32 cellular contexts compared by ENCODE assay signal in the genomic region with DNA sequence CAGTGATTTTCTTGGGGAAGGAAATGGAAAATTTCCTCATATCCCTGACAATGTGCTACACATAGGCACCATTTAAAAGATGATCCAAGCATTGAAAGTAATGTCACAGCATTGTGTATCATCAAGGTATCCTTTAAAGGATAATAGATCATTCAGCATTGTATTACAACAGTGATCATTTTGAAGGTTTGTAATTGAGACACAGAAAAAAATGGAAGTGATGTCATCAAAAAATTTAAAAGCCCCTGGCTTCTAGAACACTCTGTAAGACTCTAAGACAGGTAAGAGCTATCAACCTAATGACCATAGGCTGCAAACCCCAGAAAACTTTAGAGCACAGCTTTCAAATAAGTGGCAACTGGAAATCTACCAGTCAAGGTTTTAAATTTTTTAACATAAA.
DNase-seq lines count a peak whose midpoint lies in the region; ATAC-seq, FAIRE-seq and TF ChIP-seq lines count a peak whose summit lies in the region.
"Had no signal": no experiment of that assay in that cellular context is flagged by ENCODE, and none has a peak within 500 bp of the region (broad histone marks: within the 10 kb centered on the region; RNA-seq: fewer than 3 reads in every experiment).

No MANE protein-coding gene starts in this region.

- H2AFZ ChIP-seq in HepG2 (ENCODE audit: low read length) = no peak overlapping the region

- H3K79me2 ChIP-seq in HepG2 (ENCODE audit: insufficient read depth, low read length) = no peaks in the 10 kb centered on the region

- FAIRE-seq in HepG2 (lab: Jason Lieb, UNC) = no peak
- FAIRE-seq: A204.1, A549, D721Med had no signal

- H3K27me3 ChIP-seq in HepG2 (ENCODE audit: control insufficient read depth in 1 of 2, insufficient read depth in 2 of 2, low read length in 2 of 2) (no peaks in the 10 kb centered on the region), right lobe of liver (no peaks in the 10 kb centered on the region), esophagus muscularis mucosa (no peaks in the 10 kb centered on the region), gastroesophageal sphincter (no peaks in the 10 kb centered on the region)
- H3K27me3 ChIP-seq: BE2C; BLaER1; BLaER1 treated with 17β-estradiol and CSF1 and Interleukin-3, amounts not matched to agents 10 nM and 100 nM had no signal

- H3K27ac ChIP-seq in HepG2 (ENCODE audit: extremely low read length, insufficient read depth, low read length) = no peak overlapping the region
- H3K27ac ChIP-seq in right lobe of liver = no peak overlapping the region
- H3K27ac ChIP-seq in esophagus muscularis mucosa (replicated peaks in 1 of 4) = peak overlapping the region; percentile 80 to 84 (median 82)
- peak overlapping the region; percentile 48 to 86 (median 73) for H3K27ac ChIP-seq in gastroesophageal sphincter
- H3K27ac ChIP-seq: 22Rv1; A549; BLaER1; BLaER1 treated with 17β-estradiol and CSF1 and Interleukin-3, amounts not matched to agents 10 nM and 100 nM; C4-2B had no signal

- TF ChIP-seq POLR2A in HepG2 (IDR thresholded peaks at IDR 0.05; ENCODE audit: insufficient read depth in 1 of 2, low read depth in 2 of 2, low read length in 2 of 2) = no peak
- no peak for TF ChIP-seq POLR2A in right lobe of liver (IDR thresholded peaks at IDR 0.05)
- no peak for TF ChIP-seq POLR2A in esophagus muscularis mucosa (IDR thresholded peaks at IDR 0.05; ENCODE audit: low read depth)
- no peak for TF ChIP-seq POLR2A in gastroesophageal sphincter (IDR thresholded peaks at IDR 0.05)

- no peak for TF ChIP-seq RAD21 in HepG2 (CRISPR knock-in tag; IDR thresholded peaks at IDR 0.05)

- intact Hi-C loops in HepG2 (cut with micrococcal nuclease; ENCODE audit: unreplicated experiment) = no loop called here
- intact Hi-C loops in right lobe of liver (cut with DNase I) = no loop called here
- intact Hi-C loops in esophagus muscularis mucosa (cut with DNase I) = no loop called here

- TF ChIP-seq EP300 in HepG2 (IDR thresholded peaks at IDR 0.05; ENCODE audit: low read depth in 2 of 2, low read length in 2 of 2) (no peak), HepG2 (CRISPR knock-in tag; IDR thresholded peaks at IDR 0.05; ENCODE audit: borderline replicate concordance) (no peak), esophagus muscularis mucosa (IDR thresholded peaks at IDR 0.05) (no peak), gastroesophageal sphincter (IDR thresholded peaks at IDR 0.05) (no peak)

- in situ Hi-C loops in HepG2 (cut with HindIII; ENCODE audit: extremely low pct_ligation_motif_present, low pct_unique_long_range_greater_than_20kb) = no loop called here

- DNase-seq in HepG2 (ENCODE audit: low spot score) (no peak), right lobe of liver (no peak), esophagus muscularis mucosa (ENCODE audit: extremely low spot score) (no peak), EL (no peak), NCI-H1092 treated with DMSO at 0.1 percent for 48 hours (lab: John Stamatoyannopoulos, UW) (no peak)
- DNase-seq: 8988T; ACHN; AML-193; BE2C; C1 segment of cervical spinal cord; Caco-2; Calu3; CD4-positive, alpha-beta memory T cell; CD4-positive, alpha-beta T cell; CD4-positive, CD25-positive, alpha-beta regulatory T cell; CD8-positive, alpha-beta memory T cell; CD8-positive, alpha-beta T cell; COR-L47; DMS 273 treated with DMSO at 0.1 percent for 48 hours; DMS153; DMS53; DMS79; DMS79 treated with DMSO at 0.1 percent for 48 hours; DND-41 had no signal

- peaks cover 16% of the 10 kb centered on the region for H3K4me1 ChIP-seq in HepG2 (ENCODE audit: insufficient read depth, low read length)
- H3K4me1 ChIP-seq in right lobe of liver = no peaks in the 10 kb centered on the region
- H3K4me1 ChIP-seq in esophagus muscularis mucosa = peaks cover 20 to 47% (median 33%) of the 10 kb centered on the region in 4 donors
- peaks cover 5 to 43% (median 12%) of the 10 kb centered on the region in 3 donors for H3K4me1 ChIP-seq in gastroesophageal sphincter
- H3K4me1 ChIP-seq: A549, BE2C, Caco-2 had no signal

- H4K20me1 ChIP-seq in HepG2 (ENCODE audit: insufficient read depth, low read length) = no peaks in the 10 kb centered on the region
- H4K20me1 ChIP-seq: BLaER1; BLaER1 treated with 17β-estradiol and CSF1 and Interleukin-3, amounts not matched to agents 10 nM and 100 nM had no signal

- ATAC-seq in HepG2 (no peak), right lobe of liver (no peak), gastroesophageal sphincter (no peak)
- ATAC-seq: A549; CD8-positive, alpha-beta T cell had no signal

- no peak overlapping the region for H3K4me2 ChIP-seq in HepG2 (ENCODE audit: low read depth, low read length)
- H3K4me2 ChIP-seq: A549; BLaER1; BLaER1 treated with 17β-estradiol and CSF1 and Interleukin-3, amounts not matched to agents 10 nM and 100 nM had no signal

- BruUV-seq in HepG2 (replicated peaks; lab: Mats Ljungman, UMichigan) = no TSS peak

- CTCF ChIA-PET in HepG2 (lab: Yijun Ruan, JAX; ENCODE audit: low intra/inter-chr PET ratio, low total read pairs) = no interaction called here

- no peak for TF ChIP-seq CTCF in HepG2 (CRISPR knock-in tag; IDR thresholded peaks at IDR 0.05)
- TF ChIP-seq CTCF in right lobe of liver (IDR thresholded peaks at IDR 0.05) = no peak
- no peak for TF ChIP-seq CTCF in esophagus muscularis mucosa (IDR thresholded peaks at IDR 0.05)
- TF ChIP-seq CTCF in gastroesophageal sphincter (IDR thresholded peaks at IDR 0.05) = no peak

- H3K36me3 ChIP-seq in HepG2 (replicated peaks in 1 of 2; ENCODE audit: control insufficient read depth in 1 of 2, insufficient read depth in 2 of 2, low read length in 2 of 2) = no peaks in the 10 kb centered on the region
- H3K36me3 ChIP-seq in right lobe of liver = no peaks in the 10 kb centered on the region
- H3K36me3 ChIP-seq in esophagus muscularis mucosa = no peaks in the 10 kb centered on the region
- H3K36me3 ChIP-seq in gastroesophageal sphincter = no peaks in the 10 kb centered on the region
- H3K36me3 ChIP-seq: BE2C; BLaER1; BLaER1 treated with 17β-estradiol and CSF1 and Interleukin-3, amounts not matched to agents 10 nM and 100 nM had no signal

- POLR2A ChIA-PET in HepG2 (lab: Yijun Ruan, JAX) = no interaction called here

- H3K9me3 ChIP-seq in HepG2 (ENCODE audit: low read length) (no peaks in the 10 kb centered on the region), right lobe of liver (no peaks in the 10 kb centered on the region), esophagus muscularis mucosa (no peaks in the 10 kb centered on the region), gastroesophageal sphincter (no peaks in the 10 kb centered on the region)
- H3K9me3 ChIP-seq: A549; BE2C; BLaER1; BLaER1 treated with 17β-estradiol and CSF1 and Interleukin-3, amounts not matched to agents 10 nM and 100 nM had no signal

- no peak overlapping the region for H3K9ac ChIP-seq in HepG2 (ENCODE audit: insufficient read depth, low read depth, low read length)
- H3K9ac ChIP-seq: BLaER1; BLaER1 treated with 17β-estradiol and CSF1 and Interleukin-3, amounts not matched to agents 10 nM and 100 nM had no signal

- H3K4me3 ChIP-seq in HepG2 (replicated peaks in 1 of 3; ENCODE audit: insufficient read depth in 1 of 3, low read depth in 2 of 3, low read length in 3 of 3) (no peak overlapping the region), right lobe of liver (no peak overlapping the region), esophagus muscularis mucosa (no peak overlapping the region), gastroesophageal sphincter (no peak overlapping the region)
- H3K4me3 ChIP-seq: A549; BLaER1; BLaER1 treated with 17β-estradiol and CSF1 and Interleukin-3, amounts not matched to agents 10 nM and 100 nM had no signal

TF ChIP-seq in HepG2, 621 proteins besides CTCF, POLR2A, EP300 and RAD21:
- TF ChIP-seq KLF13 (CRISPR knock-in tag; IDR thresholded peaks at IDR 0.05) (no peak), CREB1 (IDR thresholded peaks at IDR 0.05) (peak; percentile 50; the same call in 1 of the 2 replicates), CREB1 (CRISPR knock-in tag; IDR thresholded peaks at IDR 0.05) (no peak), ATF7 (IDR thresholded peaks at IDR 0.05) (peak; percentile 69), ATF7 (CRISPR knock-in tag; IDR thresholded peaks at IDR 0.05) (no peak)

Comparison
In these comparisons a context has a peak if more than half of its experiments do, and no peak if none do; other contexts are left out.
1. H3K27ac ChIP-seq: peak in esophagus muscularis mucosa (4 of 4) and gastroesophageal sphincter (4 of 4); none in HepG2 (single experiment) and right lobe of liver (0 of 3).